18 cellular contexts compared by ENCODE assay signal in genomic region chr12:64340546-64340945, GRCh38. TPM values are rescaled to one million over a fixed set of nuclear protein-coding genes. Genes with fewer than 3 reads are reported as not detected.
"Had no signal": no experiment of that assay in that cellular context is flagged by ENCODE, and none has a peak within 500 bp of the region (broad histone marks: within the 10 kb centered on the region; RNA-seq: fewer than 3 reads in every experiment).

No MANE protein-coding gene starts in this region.

RNA-seq across cellular contexts. Expression of gene C12orf56, which starts 50.0 kb away (rescaled TPM):
- total RNA-seq: activated naive CD4-positive, alpha-beta T cell treated with anti-CD3 and anti-CD28 coated beads for 36 hours; activated naive CD4-positive, alpha-beta T cell treated with anti-CD3 and anti-CD28 coated beads, Interleukin-2, amount 50 U/mL, for 72 hours; activated naive CD8-positive, alpha-beta T cell treated with anti-CD3 and anti-CD28 coated beads for 36 hours; activated naive CD8-positive, alpha-beta T cell treated with anti-CD3 and anti-CD28 coated beads, Interleukin-2, amount 10 ng/mL, durations not matched to agents 7 days and 5 days; activated T-cell treated with anti-CD3 and anti-CD28 coated beads, Interleukin-2, amount 50 U/mL, for 4 hours; activated T-cell treated with anti-CD3 and anti-CD28 coated beads, Interleukin-2, amount 50 U/mL, for 72 hours; activated T-helper 1 cell treated with anti-CD3 and anti-CD28 coated beads, Interleukin-12 subunit alpha, Interleukin-12 subunit beta, Interleukin-2, Interleukin-4 antibody, amounts not matched to agents 30 ng/mL and 10 ng/mL and 1 ng/mL, durations not matched to agents 14 hours and 24 hours and 36 hours; activated T-helper 17 cell treated with anti-CD3 and anti-CD28 coated beads, Interleukin-2, amount 50 U/mL, for 72 hours; activated T-helper 2 cell treated with anti-CD3 and anti-CD28 coated beads, Interferon-gamma antibody, Interleukin-2, Interleukin-4, amounts not matched to agents 10 μg/mL and 5 μg/mL and 100 μg/mL, durations not matched to agents 14 hours and 24 hours and 36 hours; adrenal gland; aorta; ascending aorta; astrocyte; body of pancreas; breast epithelium; cardiac muscle cell; cardiac septum had no signal
- polyA plus RNA-seq: adipose tissue, cardiac muscle cell had no signal
